1 cellular context compared by ENCODE assay signal in genomic region chr11:120172054-120172881, GRCh38.
TF ChIP-seq lines count a peak whose summit lies in the region.

No MANE protein-coding gene starts in this region.

TF ChIP-seq in HepG2, 621 proteins besides CTCF, POLR2A, EP300 and RAD21 (continued from another document and continues in another):
- TF ChIP-seq NONO (IDR thresholded peaks at IDR 0.05) (no peak), NONO (CRISPR knock-in tag; conservative IDR thresholded peaks at IDR 0.05) (peak; percentile 66; the same call in 1 of the 2 replicates), MZF1 (CRISPR knock-in tag; IDR thresholded peaks at IDR 0.05; ENCODE audit: borderline replicate concordance) (no peak), ZNF101 (CRISPR knock-in tag; IDR thresholded peaks at IDR 0.05; ENCODE audit: borderline replicate concordance, low read depth) (no peak), SIN3B (IDR thresholded peaks at IDR 0.05; ENCODE audit: low read length) (no peak), RORA (CRISPR knock-in tag; IDR thresholded peaks at IDR 0.05) (no peak), MIER2 (CRISPR knock-in tag; IDR thresholded peaks at IDR 0.05) (0 out of 2 replicates have a peak, but pooled peaks have one; percentile 13), CBFB (CRISPR knock-in tag; IDR thresholded peaks at IDR 0.05) (no peak), ZFP36L1 (CRISPR knock-in tag; IDR thresholded peaks at IDR 0.05) (no peak), ZNF274 (CRISPR knock-in tag; IDR thresholded peaks at IDR 0.05) (peak; percentile 36; the same call in 1 of the 2 replicates), ARID3A (IDR thresholded peaks at IDR 0.05; ENCODE audit: low read depth, low read length) (no peak), SNAPC4 (CRISPR knock-in tag; IDR thresholded peaks at IDR 0.05) (no peak), IKZF1 (IDR thresholded peaks at IDR 0.05) (no peak), TOPORS (CRISPR knock-in tag; IDR thresholded peaks at IDR 0.05) (no peak), FOSL2 (CRISPR knock-in tag; IDR thresholded peaks at IDR 0.05) (no peak; the same call in 1 of the 2 replicates), SIX1 (CRISPR knock-in tag; IDR thresholded peaks at IDR 0.05; ENCODE audit: borderline replicate concordance) (no peak), GPBP1L1 (CRISPR knock-in tag; IDR thresholded peaks at IDR 0.05) (no peak), USF2 (IDR thresholded peaks at IDR 0.05; ENCODE audit: low read depth, low read length) (no peak), USF2 (CRISPR knock-in tag; IDR thresholded peaks at IDR 0.05; ENCODE audit: borderline replicate concordance) (no peak), KDM4B (CRISPR knock-in tag; IDR thresholded peaks at IDR 0.05) (no peak), BCL6 (CRISPR knock-in tag; IDR thresholded peaks at IDR 0.05) (no peak), ZNF747 (CRISPR knock-in tag; IDR thresholded peaks at IDR 0.05; ENCODE audit: borderline replicate concordance) (0 out of 2 replicates have a peak, but pooled peaks have one; percentile 46), MIER3 (CRISPR knock-in tag; IDR thresholded peaks at IDR 0.05; ENCODE audit: borderline replicate concordance) (no peak), ZNF749 (CRISPR knock-in tag; IDR thresholded peaks at IDR 0.05; ENCODE audit: borderline replicate concordance) (no peak), ZNF260 (CRISPR knock-in tag; IDR thresholded peaks at IDR 0.05; ENCODE audit: borderline replicate concordance, low read depth) (no peak), ZNF501 (CRISPR knock-in tag; IDR thresholded peaks at IDR 0.05) (peak; percentile 53), ZNF446 (CRISPR knock-in tag; IDR thresholded peaks at IDR 0.05) (no peak), GTF2F1 (IDR thresholded peaks at IDR 0.05; ENCODE audit: low read length) (no peak), GMEB2 (CRISPR knock-in tag; IDR thresholded peaks at IDR 0.05; ENCODE audit: low read depth) (no peak), ZNF839 (CRISPR knock-in tag; IDR thresholded peaks at IDR 0.05; ENCODE audit: borderline replicate concordance) (no peak), PRPF4 (IDR thresholded peaks at IDR 0.05; ENCODE audit: low read depth, low read length, poor library complexity, severe bottlenecking) (no peak), ZNF724P (CRISPR knock-in tag; IDR thresholded peaks at IDR 0.05; ENCODE audit: borderline replicate concordance) (no peak), ZNF619 (CRISPR knock-in tag; IDR thresholded peaks at IDR 0.05) (no peak), ARID4A (CRISPR knock-in tag; IDR thresholded peaks at IDR 0.05; ENCODE audit: borderline replicate concordance) (no peak), CREB1 (IDR thresholded peaks at IDR 0.05) (no peak), CREB1 (CRISPR knock-in tag; IDR thresholded peaks at IDR 0.05) (no peak), FOXO1 (CRISPR knock-in tag; IDR thresholded peaks at IDR 0.05) (no peak), ZNF597 (CRISPR knock-in tag; IDR thresholded peaks at IDR 0.05) (no peak), HOXA9 (CRISPR knock-in tag; IDR thresholded peaks at IDR 0.05; ENCODE audit: borderline replicate concordance) (0 out of 2 replicates have a peak, but pooled peaks have one; percentile 34), ZNF512 (CRISPR knock-in tag; IDR thresholded peaks at IDR 0.05) (no peak), PRMT3 (CRISPR knock-in tag; IDR thresholded peaks at IDR 0.05; ENCODE audit: borderline replicate concordance, low read depth) (no peak), JUND (CRISPR knock-in tag; IDR thresholded peaks at IDR 0.05) (no peak), HOXA3 (CRISPR knock-in tag; IDR thresholded peaks at IDR 0.05) (peak; percentile 16; the same call in 1 of the 2 replicates), GZF1 (CRISPR knock-in tag; IDR thresholded peaks at IDR 0.05) (no peak), THRA (CRISPR knock-in tag; IDR thresholded peaks at IDR 0.05; ENCODE audit: borderline replicate concordance) (peak; percentile 52; the same call in 1 of the 2 replicates), CBX5 (CRISPR knock-in tag; IDR thresholded peaks at IDR 0.05; ENCODE audit: borderline replicate concordance) (no peak; the same call in 1 of the 2 replicates)
